Comparison of ENCODE assay signal across 17 cellular contexts in genomic region chr2:172227719-172228118, GRCh38.
DNase-seq lines count a peak whose midpoint lies in the region; ATAC-seq, FAIRE-seq and TF ChIP-seq lines count a peak whose summit lies in the region.
"Had no signal": no experiment of that assay in that cellular context is flagged by ENCODE, and none has a peak within 500 bp of the region (broad histone marks: within the 10 kb centered on the region; RNA-seq: fewer than 3 reads in every experiment).

No MANE protein-coding gene starts in this region.

- no peak for TF ChIP-seq CTCF in MCF 10A (IDR thresholded peaks at IDR 0.05; ENCODE audit: unreplicated experiment)
- TF ChIP-seq CTCF in keratinocyte (optimal IDR thresholded peaks at IDR 0.05 in 1 of 3, IDR thresholded peaks at IDR 0.05 in 1 of 3, conservative IDR thresholded peaks at IDR 0.05 in 1 of 3; ENCODE audit: extremely low read depth in 1 of 3, insufficient read depth in 2 of 3, low read length in 3 of 3), result no peak
- no peak for TF ChIP-seq CTCF in type B pancreatic cell (conservative IDR thresholded peaks at IDR 0.05)

- H2AFZ ChIP-seq in keratinocyte (ENCODE audit: control insufficient read depth, low read length), result peak overlapping the region; percentile 81

- H3K36me3 Mint-ChIP-seq in MCF 10A (ENCODE audit: insufficient read depth, unreplicated experiment) (no peaks in the 10 kb centered on the region), type B pancreatic cell (no peaks in the 10 kb centered on the region)

- no peaks in the 10 kb centered on the region for H4K20me1 ChIP-seq in keratinocyte (ENCODE audit: control insufficient read depth, extremely low read depth, insufficient read depth, low read length)

- H3K9me3 ChIP-seq in keratinocyte (ENCODE audit: control insufficient read depth, low read depth, low read length), result no peaks in the 10 kb centered on the region
- H3K9me3 ChIP-seq: SJCRH30 had no signal

- H3K9me3 Mint-ChIP-seq in MCF 10A (ENCODE audit: unreplicated experiment), result no peaks in the 10 kb centered on the region
- no peaks in the 10 kb centered on the region for H3K9me3 Mint-ChIP-seq in type B pancreatic cell
- H3K9me3 Mint-ChIP-seq: HFFc6 had no signal

- no TSS peak for BruUV-seq in MCF 10A (replicated peaks; lab: Mats Ljungman, UMichigan)

- H3K27ac Mint-ChIP-seq in MCF 10A (ENCODE audit: low read depth, unreplicated experiment), result peak overlapping the region; percentile 96
- peak overlapping the region; percentile 70 for H3K27ac Mint-ChIP-seq in type B pancreatic cell
- H3K27ac Mint-ChIP-seq: HFFc6 had no signal

- ATAC-seq in GM18867 (IDR thresholded peaks at IDR 0.05; ENCODE audit: unreplicated experiment) (no peak), HG03175 (IDR thresholded peaks at IDR 0.05; ENCODE audit: unreplicated experiment) (no peak)

- no peaks in the 10 kb centered on the region for H3K36me3 ChIP-seq in keratinocyte (ENCODE audit: control insufficient read depth in 2 of 2, extremely low read depth in 1 of 2, insufficient read depth in 2 of 2, low read length in 2 of 2)
- H3K36me3 ChIP-seq: SJCRH30 had no signal

- peak overlapping the region; percentile 95 for H3K27ac ChIP-seq in keratinocyte (ENCODE audit: control insufficient read depth, insufficient read depth, low read length)
- H3K27ac ChIP-seq: SJCRH30 had no signal

- no peaks in the 10 kb centered on the region for H3K9me1 ChIP-seq in keratinocyte (ENCODE audit: control insufficient read depth, extremely low read depth, insufficient read depth, low read length)

- no peak for FAIRE-seq in keratinocyte (lab: Jason Lieb, UNC)
- FAIRE-seq: H54 had no signal

- dilution Hi-C loops in keratinocyte (cut with MboI; ENCODE audit: extremely low pct_ligation_motif_present, low sequenced_read_pairs), result no loop called here

- H3K27me3 Mint-ChIP-seq in MCF 10A (ENCODE audit: insufficient read depth, unreplicated experiment), result no peaks in the 10 kb centered on the region
- H3K27me3 Mint-ChIP-seq in type B pancreatic cell, result peaks cover 6% of the 10 kb centered on the region

- H3K9ac ChIP-seq in keratinocyte (ENCODE audit: control insufficient read depth, extremely low read depth, insufficient read depth, low read length), result peak overlapping the region; percentile 82

- H3K4me2 ChIP-seq in keratinocyte (ENCODE audit: control insufficient read depth, extremely low read depth, insufficient read depth, low read depth, low read length), result peak overlapping the region; percentile 87

- in situ Hi-C loops in KBM-7 (cut with MboI; ENCODE audit: low pct_unique_long_range_greater_than_20kb, low sequenced_read_pairs), result no loop called here

- no peaks in the 10 kb centered on the region for H3K27me3 ChIP-seq in keratinocyte (ENCODE audit: control insufficient read depth, extremely low read depth, insufficient read depth, low read length)
- H3K27me3 ChIP-seq: SJCRH30 had no signal

- POLR2A ChIA-PET in MCF 10A (lab: Yijun Ruan, JAX), result interaction anchor here (0.6 to 9.5 kb wide), 19 partner anchors 6 to 742 kb away, joined by 3 to 245 read pairs (median 32); partner anchors contain the start of genes HAT1 and ITGA6

- peak overlapping the region in 1 of 3 experiments; percentile 25 for H3K4me3 ChIP-seq in keratinocyte (ENCODE audit: control insufficient read depth in 2 of 3, extremely low read depth in 1 of 3, insufficient read depth in 2 of 3, low read depth in 1 of 3, low read length in 3 of 3)
- H3K4me3 ChIP-seq: SJCRH30 had no signal

- no peaks in the 10 kb centered on the region for H3K79me2 ChIP-seq in keratinocyte (ENCODE audit: control insufficient read depth, insufficient read depth, low read length)

- H3K4me1 Mint-ChIP-seq in MCF 10A (ENCODE audit: insufficient read depth, unreplicated experiment) (peaks cover 64% of the 10 kb centered on the region), type B pancreatic cell (ENCODE audit: unreplicated experiment) (peaks cover 28% of the 10 kb centered on the region)

- H3K4me3 Mint-ChIP-seq in MCF 10A (ENCODE audit: unreplicated experiment) (no peak overlapping the region), type B pancreatic cell (no peak overlapping the region)
- H3K4me3 Mint-ChIP-seq: HFFc6 had no signal

- intact Hi-C loops in MCF 10A (cut with micrococcal nuclease), result loop anchor here (2.0 kb wide), 1 partner anchor 201 kb away; no protein-coding TSS in a partner anchor

- peaks cover 67% of the 10 kb centered on the region for H3K4me1 ChIP-seq in keratinocyte (ENCODE audit: control insufficient read depth, extremely low read depth, insufficient read depth, low read length)
- H3K4me1 ChIP-seq: SJCRH30 had no signal

- peak; percentile 72 for DNase-seq in KBM-7
- DNase-seq in MCF 10A (ENCODE audit: unreplicated experiment), result peak; percentile 57
- DNase-seq in keratinocyte (ENCODE audit: low read depth, low spot score), result no peak
- no peak for DNase-seq in type B pancreatic cell (ENCODE audit: extremely low spot score, unreplicated experiment)
- DNase-seq in COR-L47 (lab: John Stamatoyannopoulos, UW), result no peak
- no peak for DNase-seq in activated naive CD4-positive, alpha-beta T cell (lab: John Stamatoyannopoulos, UW)
- DNase-seq: C1 segment of cervical spinal cord, HFFc6, IMR-90, NCI-H1417, NCI-H187 treated with DMSO at 0.1 percent for 48 hours, OCI-M1, RPMI8226, SJCRH30 had no signal

- CTCF ChIA-PET in MCF 10A (lab: Yijun Ruan, JAX), result interaction anchor here (0.6 to 8.7 kb wide), 14 partner anchors 10 to 238 kb away, joined by 3 to 54 read pairs (median 8); no protein-coding TSS in a partner anchor

Comparison
In these comparisons a context has a peak if more than half of its experiments do, and no peak if none do; other contexts are left out.
1. DNase-seq: peak in KBM-7 (single experiment) and MCF 10A (single experiment); none in keratinocyte (single experiment), type B pancreatic cell (single experiment), COR-L47 (single experiment) and activated naive CD4-positive, alpha-beta T cell (0 of 4).